9 cellular contexts compared by ENCODE assay signal in genomic region chr19:7928334-7928706, GRCh38. TPM values are rescaled to one million over a fixed set of nuclear protein-coding genes. Genes with fewer than 3 reads are reported as not detected.
A peak's percentile ranks its signal among the peaks of the same experiment; 100 is the strongest.
DNase-seq lines count a peak whose midpoint lies in the region; ATAC-seq and TF ChIP-seq lines count a peak whose summit lies in the region.
"Had no signal": no experiment of that assay in that cellular context is flagged by ENCODE, and none has a peak within 500 bp of the region (broad histone marks: within the 10 kb centered on the region; RNA-seq: fewer than 3 reads in every experiment).

No MANE protein-coding gene starts in this region.

- TF ChIP-seq CTCF in activated B cell treated with CpG ODN at 0.5 μM for 24 hours (IDR thresholded peaks at IDR 0.05) (no peak), left ventricle myocardium inferior (IDR thresholded peaks at IDR 0.05; ENCODE audit: borderline replicate concordance) (no peak), thoracic aorta (IDR thresholded peaks at IDR 0.05) (no peak)

- peak overlapping the region; percentile 19 for H3K4me3 Mint-ChIP-seq in activated B cell treated with CpG ODN at 0.5 μM for 24 hours
- H3K4me3 Mint-ChIP-seq: dendritic cell treated with granulocyte-macrophage colony-stimulating factor and Interleukin-4, amounts not matched to agents 40 ng/mL and 50 ng/mL, for 4 days had no signal

- intact Hi-C loops in activated B cell treated with CpG ODN at 0.5 μM for 24 hours (cut with micrococcal nuclease) (loop anchor here (5.0 to 10.0 kb wide), 3 partner anchors 74 to 394 kb away; partner anchors contain the start of gene PNPLA6), left ventricle myocardium inferior (cut with micrococcal nuclease) (no loop called here)

- no peaks in the 10 kb centered on the region for H3K9me3 ChIP-seq in left ventricle myocardium inferior (replicated peaks)
- no peaks in the 10 kb centered on the region for H3K9me3 ChIP-seq in thoracic aorta
- H3K9me3 ChIP-seq: mucosa of descending colon had no signal

- H3K27ac Mint-ChIP-seq in activated B cell treated with CpG ODN at 0.5 μM for 24 hours, result no peak overlapping the region

- no peak for DNase-seq in activated B cell treated with CpG ODN at 0.5 μM for 24 hours
- no peak for DNase-seq in left ventricle myocardium inferior
- no peak for DNase-seq in thoracic aorta (ENCODE audit: low spot score)
- no peak for DNase-seq in AG08396 (ENCODE audit: low spot score)
- DNase-seq in OCI-M2 (lab: John Stamatoyannopoulos, UW; ENCODE audit: unreplicated experiment), result no peak
- DNase-seq: activated CD4-positive, alpha-beta T cell treated with anti-CD3 and anti-CD28 coated beads, Interleukin-2, amount 50 U/mL, for 4 hours had no signal

- H3K27ac ChIP-seq in left ventricle myocardium inferior (replicated peaks) (peak overlapping the region; percentile 70), thoracic aorta (peak overlapping the region; percentile 91 to 99)

- CTCF ChIA-PET in activated B cell treated with CpG ODN at 0.5 μM for 24 hours (lab: Charles Lee), result interaction anchor here (0.9 kb wide), 1 partner anchor 10 kb away, joined by 4 read pairs; no protein-coding TSS in a partner anchor

- H3K4me1 ChIP-seq in left ventricle myocardium inferior (peaks cover 50% of the 10 kb centered on the region), thoracic aorta (ENCODE audit: control insufficient read depth in 1 of 2, low read depth in 2 of 2) (peaks cover 38 to 58% of the 10 kb centered on the region in 2 donors)

- H3K4me3 ChIP-seq in left ventricle myocardium inferior (no peak overlapping the region), thoracic aorta (peak overlapping the region; percentile 62)
- H3K4me3 ChIP-seq: mucosa of descending colon had no signal

- H3K36me3 ChIP-seq in left ventricle myocardium inferior (peaks cover 31% of the 10 kb centered on the region), thoracic aorta (peaks cover 27% of the 10 kb centered on the region)

- peaks cover 34% of the 10 kb centered on the region for H3K36me3 Mint-ChIP-seq in activated B cell treated with CpG ODN at 0.5 μM for 24 hours (ENCODE audit: low read depth)

- peaks cover 12% of the 10 kb centered on the region for H3K4me1 Mint-ChIP-seq in activated B cell treated with CpG ODN at 0.5 μM for 24 hours

- POLR2A ChIA-PET in activated B cell treated with CpG ODN at 0.5 μM for 24 hours (lab: Charles Lee), result interaction anchor here (1.3 kb wide), 1 partner anchor 15 kb away, joined by 3 read pairs; the partner anchor contains the start of gene TIMM44

- peaks cover 1% of the 10 kb centered on the region for H3K27me3 Mint-ChIP-seq in activated B cell treated with CpG ODN at 0.5 μM for 24 hours

- H3K9me3 Mint-ChIP-seq in activated B cell treated with CpG ODN at 0.5 μM for 24 hours, result no peaks in the 10 kb centered on the region
- H3K9me3 Mint-ChIP-seq: dendritic cell treated with granulocyte-macrophage colony-stimulating factor and Interleukin-4, amounts not matched to agents 40 ng/mL and 50 ng/mL, for 4 days had no signal

- ATAC-seq in activated B cell treated with CpG ODN at 0.5 μM for 24 hours (ENCODE audit: low read depth), result no peak
- peak; percentile 2 for ATAC-seq in thoracic aorta (ENCODE audit: insufficient number of reproducible peaks, low FRiP score, low read depth)
- no peak for ATAC-seq in HG02588 (IDR thresholded peaks at IDR 0.05; ENCODE audit: unreplicated experiment)
- ATAC-seq: mucosa of descending colon had no signal

- H3K27me3 ChIP-seq in left ventricle myocardium inferior (ENCODE audit: low read depth), result no peaks in the 10 kb centered on the region
- no peaks in the 10 kb centered on the region for H3K27me3 ChIP-seq in thoracic aorta (replicated peaks; ENCODE audit: insufficient read depth)

RNA-seq across cellular contexts. Expression of gene CTXN1, which starts 2.4 kb away (rescaled TPM):
- total RNA-seq in activated B cell treated with CpG ODN at 0.5 μM for 24 hours, result not detected in 2 replicates
- 0.22 TPM for total RNA-seq in left ventricle myocardium inferior
- under 1 TPM in 1 of 2 donors, not detected in 1; 0.54 TPM for total RNA-seq in thoracic aorta

RNA-seq across cellular contexts. Expression of gene SNAPC2, which starts 8.2 kb away (rescaled TPM):
- total RNA-seq in activated B cell treated with CpG ODN at 0.5 μM for 24 hours (14.4 and 15.3 TPM in 2 replicates), left ventricle myocardium inferior (9.8 TPM), thoracic aorta (10 to 100 TPM; 13.3 to 26.1 TPM)

RNA-seq across cellular contexts. Expression of gene TGFBR3L, which starts 13.7 kb away (rescaled TPM):
- total RNA-seq in activated B cell treated with CpG ODN at 0.5 μM for 24 hours (not detected in 2 replicates), left ventricle myocardium inferior (8.2 TPM), thoracic aorta (not detected)

RNA-seq across cellular contexts. Expression of gene TIMM44, which starts 15.1 kb away (rescaled TPM):
- total RNA-seq in activated B cell treated with CpG ODN at 0.5 μM for 24 hours (78.4 and 92.5 TPM in 2 replicates), left ventricle myocardium inferior (89.1 TPM), thoracic aorta (10 to 100 TPM; 51.2 to 77.6 TPM)

RNA-seq across cellular contexts. Expression of gene MAP2K7, which starts 24.6 kb away (rescaled TPM):
- total RNA-seq in activated B cell treated with CpG ODN at 0.5 μM for 24 hours, result 46.3 and 52.8 TPM in 2 replicates
- total RNA-seq in left ventricle myocardium inferior, result 24.2 TPM
- 10 to 100 TPM; 15.2 to 16.9 TPM for total RNA-seq in thoracic aorta
